ENCODE assay signal across 8 cellular contexts in genomic region chr13:22915442-22916082, GRCh38.
A peak's percentile ranks its signal among the peaks of the same experiment; 100 is the strongest.
DNase-seq lines count a peak whose midpoint lies in the region; FAIRE-seq and TF ChIP-seq lines count a peak whose summit lies in the region.

No MANE protein-coding gene starts in this region.

- peak overlapping the region; percentile 43 for H3K4me3 Mint-ChIP-seq in Caco-2 (ENCODE audit: unreplicated experiment)

- DNase-seq in Caco-2 (peak in 1 of 2 experiments; percentile 14), GM20000 (ENCODE audit: low spot score) (peak; percentile 52), NCI-H345 (lab: John Stamatoyannopoulos, UW) (peak; percentile 62), breast epithelium (ENCODE audit: low spot score in 2 of 2) (no peak), iris pigment epithelial cell (ENCODE audit: low read depth) (peak; percentile 63), small intestine (peak; percentile 2), OCI-M2 (lab: John Stamatoyannopoulos, UW; ENCODE audit: unreplicated experiment) (no peak)
- DNase-seq in stimulated activated CD4-positive, alpha-beta T cell treated with anti-CD3 and anti-CD28 coated beads, Interleukin-2, amount 100 ng/mL, for 48 hours, result no peak

- H3K4me1 ChIP-seq in Caco-2 (no peaks in the 10 kb centered on the region), breast epithelium (peaks cover 0 to 3% of the 10 kb centered on the region in 2 donors), small intestine (ENCODE audit: control insufficient read depth in 2 of 2, insufficient read depth in 1 of 2, low read depth in 1 of 2, low read length in 1 of 2) (no peaks in the 10 kb centered on the region)

- FAIRE-seq in small intestine (lab: Jason Lieb, UNC), result no peak

- TF ChIP-seq POLR2A in breast epithelium (IDR thresholded peaks at IDR 0.05), result no peak

- 3 to 7% (median 4%) methylated on average over 54 to 58 of the region's 58 CpGs for WGBS in small intestine, 3 donors

- no peaks in the 10 kb centered on the region for H3K4me1 Mint-ChIP-seq in Caco-2 (ENCODE audit: low read depth, unreplicated experiment)

- POLR2A ChIA-PET in Caco-2 (lab: Charles Lee), result no interaction called here

- H3K27ac ChIP-seq in breast epithelium, result peak overlapping the region in 1 of 2 donors; percentile 73
- peak overlapping the region in 1 of 2 donors; percentile 23 for H3K27ac ChIP-seq in small intestine (ENCODE audit: low read depth in 1 of 2, low read length in 1 of 2)

- H3K36me3 ChIP-seq in Caco-2 (ENCODE audit: control insufficient read depth, insufficient read depth, low read length), result no peaks in the 10 kb centered on the region
- H3K36me3 ChIP-seq in breast epithelium, result no peaks in the 10 kb centered on the region
- no peaks in the 10 kb centered on the region for H3K36me3 ChIP-seq in small intestine (ENCODE audit: control insufficient read depth in 2 of 2, insufficient read depth in 2 of 2, low read length in 2 of 2)

- H3K9me3 Mint-ChIP-seq in Caco-2 (ENCODE audit: unreplicated experiment), result peaks cover 18% of the 10 kb centered on the region

- CTCF ChIA-PET in Caco-2 (lab: Charles Lee), result no interaction called here

- H3K36me3 Mint-ChIP-seq in Caco-2 (ENCODE audit: insufficient read depth, unreplicated experiment), result no peaks in the 10 kb centered on the region

- H3K9me3 ChIP-seq in Caco-2 (no peaks in the 10 kb centered on the region), breast epithelium (no peaks in the 10 kb centered on the region), small intestine (ENCODE audit: control insufficient read depth, low read depth) (no peaks in the 10 kb centered on the region)

- intact Hi-C loops in Caco-2 (cut with micrococcal nuclease; ENCODE audit: unreplicated experiment), result no loop called here
- intact Hi-C loops in breast epithelium (cut with DNase I; ENCODE audit: low total_unique reads), result no loop called here

- no peak overlapping the region for H3K27ac Mint-ChIP-seq in Caco-2 (ENCODE audit: unreplicated experiment)

- BruUV-seq in Caco-2 (replicated peaks; lab: Mats Ljungman, UMichigan), result no TSS peak

- peak overlapping the region; percentile 43 for H3K4me3 ChIP-seq in Caco-2 (ENCODE audit: low read depth, low read length)
- peak overlapping the region; percentile 58 to 82 (median 58) for H3K4me3 ChIP-seq in breast epithelium
- H3K4me3 ChIP-seq in small intestine (ENCODE audit: low read depth in 1 of 2, low read length in 2 of 2), result peak overlapping the region in 1 of 2 donors; percentile 12

- TF ChIP-seq CTCF in Caco-2 (IDR thresholded peaks at IDR 0.05; ENCODE audit: insufficient read depth in 1 of 2, low read depth in 1 of 2, low read length in 1 of 2, severe bottlenecking in 1 of 2, unreplicated experiment in 1 of 2) (no peak), GM20000 (IDR thresholded peaks at IDR 0.05; ENCODE audit: extremely low read depth, missing control alignments) (no peak), breast epithelium (IDR thresholded peaks at IDR 0.05) (no peak)

- H3K27me3 ChIP-seq in Caco-2 (replicated peaks; ENCODE audit: control insufficient read depth, insufficient read depth, low read length), result no peaks in the 10 kb centered on the region
- no peaks in the 10 kb centered on the region for H3K27me3 ChIP-seq in breast epithelium
- H3K27me3 ChIP-seq in small intestine (ENCODE audit: control insufficient read depth in 2 of 2, insufficient read depth in 2 of 2, low read length in 2 of 2), result no peaks in the 10 kb centered on the region

- H3K27me3 Mint-ChIP-seq in Caco-2 (ENCODE audit: insufficient read depth, unreplicated experiment), result peaks cover 4% of the 10 kb centered on the region

Comparison
In these comparisons a context has a peak if more than half of its experiments do, and no peak if none do; other contexts are left out.
1. DNase-seq: peak in GM20000 (single experiment), NCI-H345 (single experiment), iris pigment epithelial cell (single experiment) and small intestine (single experiment); none in breast epithelium (0 of 2), OCI-M2 (single experiment) and stimulated activated CD4-positive, alpha-beta T cell treated with anti-CD3 and anti-CD28 coated beads, Interleukin-2, amount 100 ng/mL, for 48 hours (0 of 2).